1 cellular context compared by ENCODE assay signal in genomic region chr22:31753634-31754471, GRCh38.
A peak's percentile ranks its signal among the peaks of the same experiment; 100 is the strongest.
TF ChIP-seq lines count a peak whose summit lies in the region.

DEPDC5 (plus strand) TSS chr22:31754019; CDS start chr22:31754922, 903 bp downstream.

TF ChIP-seq in GM23338, 12 proteins besides CTCF, POLR2A, EP300 and RAD21:
- TF ChIP-seq POLR2AphosphoS5 (IDR thresholded peaks at IDR 0.05; ENCODE audit: low read depth), result peak; percentile 78
- no peak for TF ChIP-seq NANOG (IDR thresholded peaks at IDR 0.05; ENCODE audit: borderline replicate concordance)
- TF ChIP-seq, protein P1, sequence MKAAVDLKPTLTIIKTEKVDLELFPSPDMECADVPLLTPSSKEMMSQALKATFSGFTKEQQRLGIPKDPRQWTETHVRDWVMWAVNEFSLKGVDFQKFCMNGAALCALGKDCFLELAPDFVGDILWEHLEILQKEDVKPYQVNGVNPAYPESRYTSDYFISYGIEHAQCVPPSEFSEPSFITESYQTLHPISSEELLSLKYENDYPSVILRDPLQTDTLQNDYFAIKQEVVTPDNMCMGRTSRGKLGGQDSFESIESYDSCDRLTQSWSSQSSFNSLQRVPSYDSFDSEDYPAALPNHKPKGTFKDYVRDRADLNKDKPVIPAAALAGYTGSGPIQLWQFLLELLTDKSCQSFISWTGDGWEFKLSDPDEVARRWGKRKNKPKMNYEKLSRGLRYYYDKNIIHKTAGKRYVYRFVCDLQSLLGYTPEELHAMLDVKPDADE (IDR thresholded peaks at IDR 0.05), result 0 out of 2 replicates have a peak, but pooled peaks have one; percentile 48
- 0 out of 2 replicates have a peak, but pooled peaks have one; percentile 41 for TF ChIP-seq CREB1 (CRISPR knock-in tag; IDR thresholded peaks at IDR 0.05; ENCODE audit: low read depth)
TF ChIP-seq in GM23338: peak in this region for 3.
